ENCODE assay signal across 22 cellular contexts in the genomic region with DNA sequence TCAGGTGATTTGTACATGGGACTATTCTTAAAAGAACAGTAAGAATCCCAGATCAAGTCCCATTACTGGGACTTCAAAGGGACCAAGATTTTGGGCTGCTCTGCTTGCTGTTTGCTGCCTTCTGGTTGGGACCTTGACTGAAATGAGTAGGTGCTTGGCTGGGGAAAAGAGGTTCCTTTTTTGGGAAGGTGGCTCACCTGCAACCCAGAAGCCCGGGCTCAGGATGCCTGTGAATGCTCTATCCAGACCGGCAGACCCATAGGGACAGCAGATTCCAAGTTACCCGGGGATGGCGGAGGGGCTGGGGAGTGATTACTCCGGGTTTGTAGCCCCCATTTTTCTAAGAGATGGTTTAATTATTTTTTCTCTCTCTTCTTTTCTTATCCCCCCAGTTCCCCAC.
"Had no signal": no experiment of that assay in that cellular context is flagged by ENCODE, and none has a peak within 500 bp of the region (broad histone marks: within the 10 kb centered on the region; RNA-seq: fewer than 3 reads in every experiment).

No MANE protein-coding gene starts in this region.

- H3K9me3 ChIP-seq: MG63, SK-N-SH had no signal

- H3K9ac ChIP-seq: SK-N-SH had no signal

- H3K27ac ChIP-seq: RWPE1 had no signal

- FAIRE-seq: HepG2 had no signal

- H3K27me3 ChIP-seq: MG63 had no signal

- DNase-seq: IMR-90, Karpas-422, KG1, MG63, NCI-H1092, NCI-H1436, NCI-H187, NCI-H2029, NCI-H2081 treated with DMSO at 0.1 percent for 48 hours, NCI-H226, NCI-H446, NCI-H510A, NCI-H524 treated with DMSO at 0.1 percent for 48 hours, NCI-H69, NCI-H774, PC-3, SHP77, SK-N-SH, SW 1271 had no signal

- H3K36me3 ChIP-seq: MG63 had no signal

- ATAC-seq: HepG2, Panc1, PC-3 had no signal

- H3K4me3 ChIP-seq: MG63 had no signal
